18 cellular contexts compared by ENCODE assay signal in genomic region chr15:43520138-43520537, GRCh38. TPM values are rescaled to one million over a fixed set of nuclear protein-coding genes. Genes with fewer than 3 reads are reported as not detected.
DNase-seq lines count a peak whose midpoint lies in the region; ATAC-seq, FAIRE-seq and TF ChIP-seq lines count a peak whose summit lies in the region.
"Had no signal": no experiment of that assay in that cellular context is flagged by ENCODE, and none has a peak within 500 bp of the region (broad histone marks: within the 10 kb centered on the region; RNA-seq: fewer than 3 reads in every experiment).

No MANE protein-coding gene starts in this region.

- no peaks in the 10 kb centered on the region for H3K27me3 Mint-ChIP-seq in astrocyte (ENCODE audit: low read depth, unreplicated experiment)

- peak overlapping the region in 7 of 10 experiments; percentile 69 to 79 (median 76); a peak in 14 of 20 replicates for H3K4me3 ChIP-seq in BLaER1 treated with 17β-estradiol and CSF1 and Interleukin-3, amounts not matched to agents 10 nM and 100 nM
- H3K4me3 ChIP-seq in astrocyte (ENCODE audit: insufficient read depth, low read depth, low read length) (no peak overlapping the region), fibroblast of the aortic adventitia (ENCODE audit: low read depth, low read length) (peak overlapping the region; percentile 13), osteoblast (ENCODE audit: insufficient read depth, low read length) (no peak overlapping the region), lower lobe of right lung (no peak overlapping the region)

- H3K4me3 Mint-ChIP-seq in astrocyte (ENCODE audit: unreplicated experiment), result peak overlapping the region; percentile 99
- H3K4me3 Mint-ChIP-seq: CD8-positive, alpha-beta memory T cell had no signal

- H3K36me3 ChIP-seq in BLaER1 treated with 17β-estradiol and CSF1 and Interleukin-3, amounts not matched to agents 10 nM and 100 nM, result peaks cover 29 to 51% (median 48%) of the 10 kb centered on the region in 11 experiments; a peak in 21 of 22 replicates
- H3K36me3 ChIP-seq in astrocyte (ENCODE audit: insufficient read depth, low read length) (peaks cover 42% of the 10 kb centered on the region), osteoblast (ENCODE audit: insufficient read depth, low read length) (peaks cover 53% of the 10 kb centered on the region), lower lobe of right lung (no peaks in the 10 kb centered on the region)

- no peak for TF ChIP-seq CTCF in astrocyte (IDR thresholded peaks at IDR 0.05; ENCODE audit: insufficient read depth, low read depth, low read length)
- no peak for TF ChIP-seq CTCF in fibroblast of the aortic adventitia (IDR thresholded peaks at IDR 0.05; ENCODE audit: insufficient read depth, low read length)
- no peak for TF ChIP-seq CTCF in osteoblast (IDR thresholded peaks at IDR 0.05; ENCODE audit: extremely low read depth, low read depth, low read length)
- no peak for TF ChIP-seq CTCF in lower lobe of right lung (IDR thresholded peaks at IDR 0.05)

- H3K4me1 ChIP-seq in BLaER1 treated with 17β-estradiol and CSF1 and Interleukin-3, amounts not matched to agents 10 nM and 100 nM, result peaks cover 54 to 82% (median 78%) of the 10 kb centered on the region in 10 experiments
- H3K4me1 ChIP-seq in astrocyte (ENCODE audit: insufficient read depth, low read length), result peaks cover 24% of the 10 kb centered on the region
- peaks cover 28% of the 10 kb centered on the region for H3K4me1 ChIP-seq in osteoblast (ENCODE audit: insufficient read depth, low read length)
- peaks cover 18% of the 10 kb centered on the region for H3K4me1 ChIP-seq in lower lobe of right lung

- peaks cover 0 to 51% (median 0%) of the 10 kb centered on the region in 11 experiments; a peak in 6 of 22 replicates for H4K20me1 ChIP-seq in BLaER1 treated with 17β-estradiol and CSF1 and Interleukin-3, amounts not matched to agents 10 nM and 100 nM
- H4K20me1 ChIP-seq in astrocyte (ENCODE audit: insufficient read depth, low read length), result peaks cover 66% of the 10 kb centered on the region
- peaks cover 67% of the 10 kb centered on the region for H4K20me1 ChIP-seq in osteoblast (ENCODE audit: insufficient read depth, low read length)

- H3K9ac ChIP-seq in BLaER1 treated with 17β-estradiol and CSF1 and Interleukin-3, amounts not matched to agents 10 nM and 100 nM, result peak overlapping the region in 5 of 11 experiments; percentile 80 to 91 (median 86); a peak in 10 of 22 replicates
- no peak overlapping the region for H3K9ac ChIP-seq in astrocyte (ENCODE audit: low read length)

- H3K4me1 Mint-ChIP-seq in astrocyte (ENCODE audit: low read depth, unreplicated experiment), result peaks cover 26% of the 10 kb centered on the region

- peaks cover 46% of the 10 kb centered on the region for H3K36me3 Mint-ChIP-seq in astrocyte (ENCODE audit: low read depth, unreplicated experiment)

- H3K27ac Mint-ChIP-seq in astrocyte (ENCODE audit: unreplicated experiment), result no peak overlapping the region

- H3K27ac ChIP-seq in BLaER1 treated with 17β-estradiol and CSF1 and Interleukin-3, amounts not matched to agents 10 nM and 100 nM, result peak overlapping the region in 9 of 11 experiments; percentile 1 to 96 (median 84); a peak in 16 of 22 replicates
- H3K27ac ChIP-seq in astrocyte (ENCODE audit: low read depth, low read length), result no peak overlapping the region
- H3K27ac ChIP-seq in osteoblast (ENCODE audit: low read depth, low read length), result no peak overlapping the region
- no peak overlapping the region for H3K27ac ChIP-seq in lower lobe of right lung

- H3K4me2 ChIP-seq in BLaER1 treated with 17β-estradiol and CSF1 and Interleukin-3, amounts not matched to agents 10 nM and 100 nM, result peak overlapping the region; percentile 87 to 100 (median 98)
- H3K4me2 ChIP-seq in astrocyte (ENCODE audit: low read length) (no peak overlapping the region), osteoblast (ENCODE audit: insufficient read depth, low read length) (no peak overlapping the region)

- no peaks in the 10 kb centered on the region for H3K27me3 ChIP-seq in BLaER1 treated with 17β-estradiol and CSF1 and Interleukin-3, amounts not matched to agents 10 nM and 100 nM
- H3K27me3 ChIP-seq in astrocyte (ENCODE audit: insufficient read depth, low read length), result no peaks in the 10 kb centered on the region
- H3K27me3 ChIP-seq in osteoblast (ENCODE audit: insufficient read depth, low read length), result no peaks in the 10 kb centered on the region
- H3K27me3 ChIP-seq in lower lobe of right lung (ENCODE audit: low read depth), result peaks cover 5% of the 10 kb centered on the region

- H2AFZ ChIP-seq in astrocyte (ENCODE audit: low read depth, low read length) (no peak overlapping the region), osteoblast (ENCODE audit: low read length) (no peak overlapping the region)

- DNase-seq in astrocyte (ENCODE audit: low read depth), result no peak
- no peak for DNase-seq in fibroblast of the aortic adventitia (ENCODE audit: low read depth)
- peak; percentile 1 for DNase-seq in osteoblast (ENCODE audit: insufficient read length, low spot score, missing footprints)
- no peak for DNase-seq in lower lobe of right lung
- DNase-seq in HCEC 1CT, result no peak
- DNase-seq in NOMO-1 (lab: John Stamatoyannopoulos, UW; ENCODE audit: unreplicated experiment in 2 of 2), result no peak
- DNase-seq: CD8-positive, alpha-beta memory T cell; DMS79 treated with DMSO at 0.1 percent for 48 hours; GOT3; MM.1S; NCI-H1092 treated with DMSO at 0.1 percent for 48 hours had no signal

- peaks cover 27% of the 10 kb centered on the region for H3K79me2 ChIP-seq in astrocyte (ENCODE audit: insufficient read depth, low read length)
- H3K79me2 ChIP-seq in osteoblast (ENCODE audit: insufficient read depth, low read length), result peaks cover 60% of the 10 kb centered on the region

- peaks cover 0 to 40% (median 20%) of the 10 kb centered on the region in 11 experiments; a peak in 10 of 22 replicates for H3K9me3 ChIP-seq in BLaER1 treated with 17β-estradiol and CSF1 and Interleukin-3, amounts not matched to agents 10 nM and 100 nM (replicated peaks in 1 of 11)
- H3K9me3 ChIP-seq in astrocyte (ENCODE audit: insufficient read depth, low read depth, low read length) (no peaks in the 10 kb centered on the region), osteoblast (ENCODE audit: low read depth, low read length) (no peaks in the 10 kb centered on the region), lower lobe of right lung (no peaks in the 10 kb centered on the region)

- no peak for ATAC-seq in lower lobe of right lung
- no peak for ATAC-seq in GM21619 (IDR thresholded peaks at IDR 0.05; ENCODE audit: unreplicated experiment)
- ATAC-seq: HepG2, Panc1, Right ventricle myocardium inferior had no signal

- no peak for FAIRE-seq in astrocyte (lab: Jason Lieb, UNC)
- FAIRE-seq: D721Med, G401.6, HepG2 had no signal

- intact Hi-C loops in lower lobe of right lung (cut with DNase I), result no loop called here

- peaks cover 6% of the 10 kb centered on the region for H3K9me3 Mint-ChIP-seq in astrocyte (ENCODE audit: unreplicated experiment)
- H3K9me3 Mint-ChIP-seq: CD8-positive, alpha-beta memory T cell had no signal

RNA-seq across cellular contexts. Expression of gene MAP1A, which starts 2.7 kb away (rescaled TPM):
- total RNA-seq in astrocyte, result 138 and 142 TPM in 2 replicates
- 43.9 and 108 TPM in 2 replicates for total RNA-seq in fibroblast of the aortic adventitia (ENCODE audit: low replicate concordance)
- 117 and 121 TPM in 2 replicates for total RNA-seq in osteoblast
- total RNA-seq in lower lobe of right lung, result 7.1 TPM

RNA-seq across cellular contexts. Expression of gene TP53BP1, which starts 27.2 kb away (rescaled TPM):
- total RNA-seq in astrocyte (71.9 and 73.1 TPM in 2 replicates), fibroblast of the aortic adventitia (ENCODE audit: low replicate concordance) (71.9 and 106 TPM in 2 replicates), osteoblast (81.6 and 88.7 TPM in 2 replicates), lower lobe of right lung (41.0 TPM)

Comparison
In these comparisons a context has a peak if more than half of its experiments do, and no peak if none do; other contexts are left out.
1. H3K27ac ChIP-seq: peak in BLaER1 treated with 17β-estradiol and CSF1 and Interleukin-3, amounts not matched to agents 10 nM and 100 nM (9 of 11); none in astrocyte (single experiment), osteoblast (single experiment) and lower lobe of right lung (single experiment).
2. H3K4me2 ChIP-seq: peak in BLaER1 treated with 17β-estradiol and CSF1 and Interleukin-3, amounts not matched to agents 10 nM and 100 nM (11 of 11); none in astrocyte (single experiment) and osteoblast (single experiment).
3. H3K4me3 ChIP-seq: peak in BLaER1 treated with 17β-estradiol and CSF1 and Interleukin-3, amounts not matched to agents 10 nM and 100 nM (7 of 10) and fibroblast of the aortic adventitia (single experiment); none in astrocyte (single experiment), osteoblast (single experiment) and lower lobe of right lung (single experiment).